ENCODE assay signal across 1 cellular context in genomic region chr19:55526216-55527196, GRCh38.
TF ChIP-seq lines count a peak whose summit lies in the region.

No MANE protein-coding gene starts in this region.

TF ChIP-seq in HEK293, 187 proteins besides CTCF, POLR2A, EP300 and RAD21 (continued from another document):
- TF ChIP-seq ZNF18 (tag by site-specific recombination; IDR thresholded peaks at IDR 0.05) (peak; percentile 95), ZNF768 (tag by site-specific recombination; IDR thresholded peaks at IDR 0.05) (no peak), ZBTB17 (tag by site-specific recombination; IDR thresholded peaks at IDR 0.05) (no peak), ZNF19 (tag by site-specific recombination; IDR thresholded peaks at IDR 0.05; ENCODE audit: low read depth) (no peak), ZNF311 (tag by site-specific recombination; IDR thresholded peaks at IDR 0.05; ENCODE audit: borderline replicate concordance) (no peak), ZNF155 (tag by site-specific recombination; IDR thresholded peaks at IDR 0.05) (no peak), ZSCAN23 (tag by site-specific recombination; IDR thresholded peaks at IDR 0.05) (no peak), ZNF639 (tag by site-specific recombination; IDR thresholded peaks at IDR 0.05) (no peak), ZNF664 (tag by site-specific recombination; IDR thresholded peaks at IDR 0.05) (no peak), ZNF37A (tag by site-specific recombination; IDR thresholded peaks at IDR 0.05) (no peak), ZNF777 (tag by site-specific recombination; IDR thresholded peaks at IDR 0.05; ENCODE audit: borderline replicate concordance) (peak; percentile 25; the same call in 1 of the 2 replicates), ZNF140 (tag by site-specific recombination; IDR thresholded peaks at IDR 0.05) (no peak), BCL11B (tag by site-specific recombination; IDR thresholded peaks at IDR 0.05; ENCODE audit: low read depth) (no peak), ZNF2 (tag by site-specific recombination; IDR thresholded peaks at IDR 0.05) (peak; percentile 59; the same call in 1 of the 2 replicates), ZIC2 (tag by site-specific recombination; IDR thresholded peaks at IDR 0.05) (peak; percentile 97), GLIS1 (tag by site-specific recombination; IDR thresholded peaks at IDR 0.05) (peak; percentile 72), ZNF692 (tag by site-specific recombination; IDR thresholded peaks at IDR 0.05) (no peak), ZNF175 (tag by site-specific recombination; IDR thresholded peaks at IDR 0.05) (no peak), ZNF214 (tag by site-specific recombination; IDR thresholded peaks at IDR 0.05; ENCODE audit: borderline replicate concordance) (no peak), ZNF449 (tag by site-specific recombination; IDR thresholded peaks at IDR 0.05) (no peak), ZNF132 (tag by site-specific recombination; IDR thresholded peaks at IDR 0.05; ENCODE audit: borderline replicate concordance) (no peak), ZNF600 (tag by site-specific recombination; IDR thresholded peaks at IDR 0.05) (peak; percentile 32; the same call in 1 of the 2 replicates), KLF16 (tag by site-specific recombination; IDR thresholded peaks at IDR 0.05) (no peak), ZNF23 (tag by site-specific recombination; IDR thresholded peaks at IDR 0.05; ENCODE audit: borderline replicate concordance) (no peak), MZF1 (tag by site-specific recombination; IDR thresholded peaks at IDR 0.05; ENCODE audit: borderline replicate concordance) (no peak), ZSCAN4 (tag by site-specific recombination; IDR thresholded peaks at IDR 0.05) (peak; percentile 88), KLF10 (tag by site-specific recombination; IDR thresholded peaks at IDR 0.05) (no peak), ZNF16 (tag by site-specific recombination; IDR thresholded peaks at IDR 0.05; ENCODE audit: low read depth) (no peak), ZBTB8A (tag by site-specific recombination; IDR thresholded peaks at IDR 0.05) (peak; percentile 53), PATZ1 (tag by site-specific recombination; IDR thresholded peaks at IDR 0.05) (no peak; the same call in 1 of the 2 replicates), ATF2 (tag by site-specific recombination; IDR thresholded peaks at IDR 0.05; ENCODE audit: low read depth) (no peak), WT1 (tag by site-specific recombination; IDR thresholded peaks at IDR 0.05) (no peak), TRIM28 (IDR thresholded peaks at IDR 0.05; ENCODE audit: borderline replicate concordance, low read length) (no peak), PRDM4 (tag by site-specific recombination; IDR thresholded peaks at IDR 0.05) (no peak), SP7 (tag by site-specific recombination; IDR thresholded peaks at IDR 0.05) (peak; percentile 66; the same call in 1 of the 2 replicates), ZNF138 (tag by site-specific recombination; IDR thresholded peaks at IDR 0.05; ENCODE audit: borderline replicate concordance) (no peak), ZNF394 (tag by site-specific recombination; IDR thresholded peaks at IDR 0.05; ENCODE audit: borderline replicate concordance) (no peak)
